ENCODE assay signal across 27 cellular contexts in genomic region chr17:1969712-1970111, GRCh38. TPM values are rescaled to one million over a fixed set of nuclear protein-coding genes. Genes with fewer than 3 reads are reported as not detected.
DNase-seq lines count a peak whose midpoint lies in the region; ATAC-seq, FAIRE-seq and TF ChIP-seq lines count a peak whose summit lies in the region.
"Had no signal": no experiment of that assay in that cellular context is flagged by ENCODE, and none has a peak within 500 bp of the region (broad histone marks: within the 10 kb centered on the region; RNA-seq: fewer than 3 reads in every experiment).

No MANE protein-coding gene starts in this region.

- CTCF ChIA-PET in HepG2 (lab: Yijun Ruan, JAX; ENCODE audit: low intra/inter-chr PET ratio, low total read pairs): no interaction called here

- peaks cover 6% of the 10 kb centered on the region for H3K36me3 Mint-ChIP-seq in glutamatergic neuron (ENCODE audit: unreplicated experiment)
- H3K36me3 Mint-ChIP-seq in activated naive CD8-positive, alpha-beta T cell treated with anti-CD3 and anti-CD28 coated beads, Interleukin-2, amount 50 U/mL, for 24 hours (ENCODE audit: low read depth): no peaks in the 10 kb centered on the region
- H3K36me3 Mint-ChIP-seq: CD14-positive monocyte had no signal

- H2AFZ ChIP-seq in HepG2 (ENCODE audit: low read length): no peak overlapping the region
- H2AFZ ChIP-seq: GM23248 had no signal

- no peak overlapping the region for H3K27ac ChIP-seq in HepG2 (ENCODE audit: extremely low read length, insufficient read depth, low read length)
- H3K27ac ChIP-seq in right lobe of liver: no peak overlapping the region
- H3K27ac ChIP-seq in thoracic aorta: no peak overlapping the region
- H3K27ac ChIP-seq: A549; BLaER1 treated with 17β-estradiol and CSF1 and Interleukin-3, amounts not matched to agents 10 nM and 100 nM; GM23248 had no signal

- H3K27ac Mint-ChIP-seq in glutamatergic neuron (ENCODE audit: unreplicated experiment): peak overlapping the region; percentile 48
- no peak overlapping the region for H3K27ac Mint-ChIP-seq in activated naive CD8-positive, alpha-beta T cell treated with anti-CD3 and anti-CD28 coated beads, Interleukin-2, amount 50 U/mL, for 24 hours
- H3K27ac Mint-ChIP-seq: CD14-positive monocyte; CD4-positive, alpha-beta T cell; H9 had no signal

- TF ChIP-seq EP300 in HepG2 (IDR thresholded peaks at IDR 0.05; ENCODE audit: low read depth in 2 of 2, low read length in 2 of 2) (no peak), HepG2 (CRISPR knock-in tag; IDR thresholded peaks at IDR 0.05; ENCODE audit: borderline replicate concordance) (no peak)

- no peaks in the 10 kb centered on the region for H3K79me2 ChIP-seq in HepG2 (ENCODE audit: insufficient read depth, low read length)

- POLR2A ChIA-PET in HepG2 (lab: Yijun Ruan, JAX): no interaction called here

- H3K27me3 ChIP-seq in HepG2 (ENCODE audit: control insufficient read depth in 1 of 2, insufficient read depth in 2 of 2, low read length in 2 of 2) (peaks cover 8 to 51% of the 10 kb centered on the region in 2 experiments), right lobe of liver (no peaks in the 10 kb centered on the region), thoracic aorta (replicated peaks; ENCODE audit: insufficient read depth) (no peaks in the 10 kb centered on the region)
- H3K27me3 ChIP-seq: BE2C had no signal

- H3K4me1 ChIP-seq in HepG2 (ENCODE audit: insufficient read depth, low read length): peaks cover 47% of the 10 kb centered on the region
- H3K4me1 ChIP-seq in right lobe of liver: no peaks in the 10 kb centered on the region
- no peaks in the 10 kb centered on the region for H3K4me1 ChIP-seq in thoracic aorta (ENCODE audit: control insufficient read depth in 1 of 2, low read depth in 2 of 2)
- H3K4me1 ChIP-seq: A549 had no signal

- no peak overlapping the region for H3K4me2 ChIP-seq in HepG2 (ENCODE audit: low read depth, low read length)
- H3K4me2 ChIP-seq: A549; BLaER1 treated with 17β-estradiol and CSF1 and Interleukin-3, amounts not matched to agents 10 nM and 100 nM had no signal

- no peak overlapping the region for H3K9ac ChIP-seq in HepG2 (ENCODE audit: insufficient read depth, low read depth, low read length)
- H3K9ac ChIP-seq: BLaER1 treated with 17β-estradiol and CSF1 and Interleukin-3, amounts not matched to agents 10 nM and 100 nM; GM23248 had no signal

- H3K4me1 Mint-ChIP-seq in glutamatergic neuron (ENCODE audit: low read depth, unreplicated experiment): peaks cover 56% of the 10 kb centered on the region
- H3K4me1 Mint-ChIP-seq in activated naive CD8-positive, alpha-beta T cell treated with anti-CD3 and anti-CD28 coated beads, Interleukin-2, amount 50 U/mL, for 24 hours: peaks cover 10% of the 10 kb centered on the region

- WGBS in HepG2 (ENCODE audit: low lambda C conversion rate): 46% methylated on average over 5 of the region's 5 CpGs
- 77% methylated on average over 5 of the region's 5 CpGs for WGBS in right lobe of liver (ENCODE audit: insufficient coverage, low coverage, low lambda C conversion rate, missing lambda C conversion rate)

- BruUV-seq in HepG2 (replicated peaks; lab: Mats Ljungman, UMichigan): no TSS peak

- peaks cover 21% of the 10 kb centered on the region for H3K27me3 Mint-ChIP-seq in glutamatergic neuron (ENCODE audit: unreplicated experiment)
- peaks cover 25% of the 10 kb centered on the region for H3K27me3 Mint-ChIP-seq in activated naive CD8-positive, alpha-beta T cell treated with anti-CD3 and anti-CD28 coated beads, Interleukin-2, amount 50 U/mL, for 24 hours

- no peaks in the 10 kb centered on the region for H4K20me1 ChIP-seq in HepG2 (ENCODE audit: insufficient read depth, low read length)

- no peak overlapping the region for H3K4me3 ChIP-seq in HepG2 (replicated peaks in 1 of 3; ENCODE audit: insufficient read depth in 1 of 3, low read depth in 2 of 3, low read length in 3 of 3)
- H3K4me3 ChIP-seq in right lobe of liver: no peak overlapping the region
- no peak overlapping the region for H3K4me3 ChIP-seq in thoracic aorta
- H3K4me3 ChIP-seq: A549; BLaER1 treated with 17β-estradiol and CSF1 and Interleukin-3, amounts not matched to agents 10 nM and 100 nM; GM12878; GM23248 had no signal

- peaks cover 34% of the 10 kb centered on the region for H3K9me3 Mint-ChIP-seq in glutamatergic neuron (ENCODE audit: unreplicated experiment)
- no peaks in the 10 kb centered on the region for H3K9me3 Mint-ChIP-seq in activated naive CD8-positive, alpha-beta T cell treated with anti-CD3 and anti-CD28 coated beads, Interleukin-2, amount 50 U/mL, for 24 hours
- H3K9me3 Mint-ChIP-seq: CD4-positive, alpha-beta T cell; H9 had no signal

- peak overlapping the region; percentile 63 for H3K4me3 Mint-ChIP-seq in glutamatergic neuron (ENCODE audit: unreplicated experiment)
- no peak overlapping the region for H3K4me3 Mint-ChIP-seq in activated naive CD8-positive, alpha-beta T cell treated with anti-CD3 and anti-CD28 coated beads, Interleukin-2, amount 50 U/mL, for 24 hours
- H3K4me3 Mint-ChIP-seq: CD14-positive monocyte; CD4-positive, alpha-beta T cell; CD8-positive, alpha-beta memory T cell; H9 had no signal

- FAIRE-seq in HepG2 (lab: Jason Lieb, UNC): no peak
- FAIRE-seq: A549, D721Med, GM12878, GM18507 had no signal

- intact Hi-C loops in HepG2 (cut with micrococcal nuclease; ENCODE audit: unreplicated experiment) (loop anchor here (10.0 kb wide), 1 partner anchor 55 kb away; the partner anchor contains the start of gene RTN4RL1), right lobe of liver (cut with DNase I) (no loop called here), sciatic nerve (cut with DNase I) (no loop called here)

- TF ChIP-seq POLR2A in HepG2 (IDR thresholded peaks at IDR 0.05; ENCODE audit: insufficient read depth in 1 of 2, low read depth in 2 of 2, low read length in 2 of 2) (no peak), right lobe of liver (IDR thresholded peaks at IDR 0.05) (no peak)

- ATAC-seq in HepG2 (no peak), right lobe of liver (no peak), thoracic aorta (ENCODE audit: insufficient number of reproducible peaks, low FRiP score, low read depth) (peak; percentile 17), GM21723 (IDR thresholded peaks at IDR 0.05; ENCODE audit: unreplicated experiment) (no peak), sciatic nerve (no peak)
- no peak for ATAC-seq in activated naive CD8-positive, alpha-beta T cell treated with anti-CD3 and anti-CD28 coated beads, Interleukin-2, amount 50 U/mL, for 24 hours
- ATAC-seq: A549, GM12878, HCT116 had no signal

- H3K36me3 ChIP-seq in HepG2 (replicated peaks in 1 of 2; ENCODE audit: control insufficient read depth in 1 of 2, insufficient read depth in 2 of 2, low read length in 2 of 2): no peaks in the 10 kb centered on the region
- no peaks in the 10 kb centered on the region for H3K36me3 ChIP-seq in right lobe of liver
- no peaks in the 10 kb centered on the region for H3K36me3 ChIP-seq in thoracic aorta
- H3K36me3 ChIP-seq: BE2C had no signal

- DNase-seq in HepG2 (ENCODE audit: low spot score) (no peak), right lobe of liver (no peak), NCI-H2171 (lab: John Stamatoyannopoulos, UW) (peak; percentile 85), glutamatergic neuron (no peak), thoracic aorta (ENCODE audit: low spot score) (no peak), sciatic nerve (ENCODE audit: low spot score) (no peak)
- no peak for DNase-seq in activated naive CD8-positive, alpha-beta T cell treated with anti-CD3 and anti-CD28 coated beads, Interleukin-2, amount 50 U/mL, for 24 hours
- DNase-seq: 8988T; ACHN; AML-193; BE2C; CD4-positive, alpha-beta T cell; CD8-positive, alpha-beta memory T cell; DMS 273 treated with DMSO at 0.1 percent for 48 hours; DMS79; EL; GDM1; GM23248; H9 had no signal

- no peak for TF ChIP-seq CTCF in HepG2 (CRISPR knock-in tag; IDR thresholded peaks at IDR 0.05)
- no peak for TF ChIP-seq CTCF in right lobe of liver (IDR thresholded peaks at IDR 0.05)
- TF ChIP-seq CTCF in glutamatergic neuron (IDR thresholded peaks at IDR 0.05; ENCODE audit: partially characterized antibody, unreplicated experiment): no peak
- TF ChIP-seq CTCF in thoracic aorta (IDR thresholded peaks at IDR 0.05): no peak

- no peak for TF ChIP-seq RAD21 in HepG2 (CRISPR knock-in tag; IDR thresholded peaks at IDR 0.05)

- in situ Hi-C loops in HepG2 (cut with HindIII; ENCODE audit: extremely low pct_ligation_motif_present, low pct_unique_long_range_greater_than_20kb): no loop called here

- no peaks in the 10 kb centered on the region for H3K9me3 ChIP-seq in HepG2 (ENCODE audit: low read length)
- no peaks in the 10 kb centered on the region for H3K9me3 ChIP-seq in right lobe of liver
- H3K9me3 ChIP-seq in thoracic aorta: no peaks in the 10 kb centered on the region
- H3K9me3 ChIP-seq: BE2C had no signal

TF ChIP-seq in HepG2, 621 proteins besides CTCF, POLR2A, EP300 and RAD21 (continues in another document):
- TF ChIP-seq ZFP36 (IDR thresholded peaks at IDR 0.05; ENCODE audit: borderline replicate concordance, low read depth, low read length, partially characterized antibody) (no peak), ZNF747 (CRISPR knock-in tag; IDR thresholded peaks at IDR 0.05; ENCODE audit: borderline replicate concordance) (no peak)

RNA-seq across cellular contexts. Expression of gene RTN4RL1, which starts 55.4 kb away (rescaled TPM):
- total RNA-seq in HepG2 (2016; rRNA removed; fragmentation: Illumina TruSeq; extraction: Trizol): not detected in 2 replicates
- not detected in 2 replicates for total RNA-seq in HepG2 (2016; cell fraction: cytosol; rRNA removed; fragmentation: Illumina TruSeq; extraction: Trizol; ENCODE audit: low read depth)
- total RNA-seq in HepG2 (2016; cell fraction: insoluble cytoplasmic fraction; rRNA removed; fragmentation: Illumina TruSeq; extraction: Trizol): not detected in 2 replicates
- not detected in 2 replicates for total RNA-seq in HepG2 (2016; cell fraction: membrane; rRNA removed; fragmentation: Illumina TruSeq; extraction: Trizol)
- not detected in 2 replicates for total RNA-seq in HepG2 (2016; cell fraction: nucleus; rRNA removed; fragmentation: Illumina TruSeq; extraction: Trizol)
- 0.01 TPM in 1 of 2 replicates, not detected in the other for polyA plus RNA-seq in HepG2 (2011; rRNA removed)
- not detected in 2 replicates for polyA plus RNA-seq in HepG2 (2011; cell fraction: cytosol; rRNA removed)
- not detected in 2 replicates for polyA plus RNA-seq in HepG2 (2011; cell fraction: nucleus; rRNA removed)
- not detected in 2 replicates for polyA plus RNA-seq in HepG2 (2012)
- polyA plus RNA-seq in HepG2 (2016; cell fraction: cytosol; fragmentation: Illumina TruSeq; extraction: Trizol; ENCODE audit: low read depth): not detected in 2 replicates
- not detected in 2 replicates for polyA plus RNA-seq in HepG2 (2016; cell fraction: insoluble cytoplasmic fraction; fragmentation: Illumina TruSeq; extraction: Trizol; ENCODE audit: low read depth)
- 0.05 TPM in 1 of 2 replicates, not detected in the other for polyA plus RNA-seq in HepG2 (2016; cell fraction: membrane; fragmentation: Illumina TruSeq; extraction: Trizol; ENCODE audit: low read depth)
- not detected in 2 replicates for polyA plus RNA-seq in HepG2 (2016; cell fraction: nucleus; fragmentation: Illumina TruSeq; extraction: Trizol; ENCODE audit: insufficient read depth, low read depth)
- 0.08 TPM in 1 of 2 replicates, not detected in the other for polyA minus RNA-seq in HepG2 (2011; rRNA and poly(A)+ RNA removed; ENCODE audit: low replicate concordance)
- not detected in 2 replicates for polyA minus RNA-seq in HepG2 (2011; cell fraction: cytosol; rRNA and poly(A)+ RNA removed)
- not detected in 2 replicates for polyA minus RNA-seq in HepG2 (2011; cell fraction: nucleus; rRNA and poly(A)+ RNA removed)
- total RNA-seq in right lobe of liver: 1 to 10 TPM in 5 of 6 experiments, under 1 TPM in 1; 0.54 to 2.6 (median 1.4) TPM
- total RNA-seq in glutamatergic neuron (ENCODE audit: unreplicated experiment): 50.3 TPM
- 1 to 10 TPM; 5.4 to 8.0 TPM for total RNA-seq in thoracic aorta
- 5.8 TPM for total RNA-seq in sciatic nerve
- polyA plus RNA-seq: GM23248 had no signal
